1 cellular context compared by ENCODE assay signal in the genomic region with DNA sequence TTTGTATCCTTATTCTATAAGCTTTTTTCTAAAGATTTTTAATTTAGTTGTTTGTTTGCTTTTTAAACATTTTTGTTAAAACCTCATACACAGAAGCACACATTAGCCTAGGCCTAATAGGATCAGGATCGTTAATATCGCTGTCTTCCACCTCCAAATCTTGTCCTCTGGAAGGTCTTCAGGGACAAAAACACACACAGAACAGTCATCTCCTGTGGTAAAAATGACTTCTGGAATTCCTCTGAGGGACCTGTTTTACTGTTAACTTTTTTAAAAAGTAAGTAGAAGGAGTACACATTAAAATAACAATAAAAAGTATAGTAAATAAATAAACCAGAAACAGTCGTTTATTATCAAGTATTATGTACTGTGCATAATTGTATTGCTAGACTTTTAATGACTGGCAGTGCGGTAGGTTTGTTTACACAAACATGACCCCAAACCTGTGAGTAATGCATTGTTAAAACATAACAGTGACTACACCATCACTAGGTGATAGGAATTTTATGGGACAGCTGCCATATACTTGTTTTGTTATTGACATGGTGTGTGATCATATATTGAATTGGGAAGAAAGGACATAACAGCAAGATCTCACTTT.
TF ChIP-seq lines count a peak whose summit lies in the region.

No MANE protein-coding gene starts in this region.

TF ChIP-seq in GM23338, 12 proteins besides CTCF, POLR2A, EP300 and RAD21 (continued from another document):
- no peak for TF ChIP-seq ZNF462 (CRISPR knock-in tag; IDR thresholded peaks at IDR 0.05)
- TF ChIP-seq ZNF114 (CRISPR knock-in tag; IDR thresholded peaks at IDR 0.05): no peak
- TF ChIP-seq JUNB (IDR thresholded peaks at IDR 0.05; ENCODE audit: unreplicated experiment): no peak
- TF ChIP-seq ETS1 (IDR thresholded peaks at IDR 0.05): no peak
